In genomic region chr1:236868625-236869467, GRCh38 we compare ENCODE assay signal across 8 cellular contexts.
DNase-seq lines count a peak whose midpoint lies in the region; ATAC-seq and TF ChIP-seq lines count a peak whose summit lies in the region.

No MANE protein-coding gene starts in this region.

- ATAC-seq in CD4-positive, CD25-positive, alpha-beta regulatory T cell (ENCODE audit: low read depth in 2 of 2), result peak; percentile 42 to 58
- ATAC-seq in GM18870 (IDR thresholded peaks at IDR 0.05; ENCODE audit: unreplicated experiment) (peak; percentile 71), HG03108 (IDR thresholded peaks at IDR 0.05; ENCODE audit: unreplicated experiment) (peak; percentile 60), heart left ventricle (no peak)
- peak; percentile 63 to 64 for ATAC-seq in activated T-cell treated with anti-CD3 and anti-CD28 coated beads, Interleukin-2, amount 50 U/mL, for 72 hours (replicated peaks in 1 of 2)

- 93 to 97% (median 94%) methylated on average over 6 of the region's 6 CpGs for WGBS in heart left ventricle, 4 donors

- H3K27me3 Mint-ChIP-seq in CD4-positive, CD25-positive, alpha-beta regulatory T cell, result no peaks in the 10 kb centered on the region
- no peaks in the 10 kb centered on the region for H3K27me3 Mint-ChIP-seq in activated T-cell treated with anti-CD3 and anti-CD28 coated beads, Interleukin-2, amount 50 U/mL, for 72 hours (ENCODE audit: low read depth)

- H3K36me3 Mint-ChIP-seq in CD4-positive, CD25-positive, alpha-beta regulatory T cell, result peaks cover 60% of the 10 kb centered on the region
- peaks cover 2 to 17% of the 10 kb centered on the region in 2 donors for H3K36me3 Mint-ChIP-seq in activated T-cell treated with anti-CD3 and anti-CD28 coated beads, Interleukin-2, amount 50 U/mL, for 72 hours (ENCODE audit: insufficient read depth in 2 of 2)

- peaks cover 0 to 13% (median 8%) of the 10 kb centered on the region in 4 donors for H3K4me1 Mint-ChIP-seq in CD4-positive, CD25-positive, alpha-beta regulatory T cell
- H3K4me1 Mint-ChIP-seq in activated T-cell treated with anti-CD3 and anti-CD28 coated beads, Interleukin-2, amount 50 U/mL, for 72 hours (ENCODE audit: low read depth), result peaks cover 9% of the 10 kb centered on the region

- no peak overlapping the region for H3K4me3 ChIP-seq in CD4-positive, CD25-positive, alpha-beta regulatory T cell (ENCODE audit: low read depth, low read length)
- H3K4me3 ChIP-seq in heart left ventricle, result no peak overlapping the region

- H3K36me3 ChIP-seq in CD4-positive, CD25-positive, alpha-beta regulatory T cell (ENCODE audit: control insufficient read depth, insufficient read depth, low read length), result peaks cover 34% of the 10 kb centered on the region
- peaks cover 0 to 78% (median 34%) of the 10 kb centered on the region in 9 donors for H3K36me3 ChIP-seq in heart left ventricle

- no peak overlapping the region for H3K27ac Mint-ChIP-seq in CD4-positive, CD25-positive, alpha-beta regulatory T cell
- H3K27ac Mint-ChIP-seq in activated T-cell treated with anti-CD3 and anti-CD28 coated beads, Interleukin-2, amount 50 U/mL, for 72 hours, result no peak overlapping the region

- H3K4me1 ChIP-seq in CD4-positive, CD25-positive, alpha-beta regulatory T cell (ENCODE audit: control insufficient read depth, insufficient read depth, low read length, poor library complexity, severe bottlenecking), result no peaks in the 10 kb centered on the region
- peaks cover 0 to 39% (median 12%) of the 10 kb centered on the region in 12 donors for H3K4me1 ChIP-seq in heart left ventricle

- intact Hi-C loops in heart left ventricle (cut with DNase I), result loop anchor here in 3 of 10 donors (2.0 to 10.0 kb wide), 4 partner anchors 52 to 264 kb away; partner anchors contain the start of genes HEATR1 (in 1 of the 3) and MTR (in 1 of the 3)
- intact Hi-C loops in posterior vena cava (cut with DNase I), result loop anchor here in 1 of 2 donors (10.0 kb wide), 1 partner anchor 764 kb away; no protein-coding TSS in a partner anchor

- H3K27ac ChIP-seq in CD4-positive, CD25-positive, alpha-beta regulatory T cell (ENCODE audit: insufficient read depth, low read length, poor library complexity, severe bottlenecking), result no peak overlapping the region
- no peak overlapping the region for H3K27ac ChIP-seq in heart left ventricle

- H3K9me3 ChIP-seq in CD4-positive, CD25-positive, alpha-beta regulatory T cell (ENCODE audit: control insufficient read depth in 2 of 2, low read length in 2 of 2), result no peaks in the 10 kb centered on the region
- H3K9me3 ChIP-seq in heart left ventricle, result peaks cover 0 to 5% (median 0%) of the 10 kb centered on the region in 12 donors

- no peak for TF ChIP-seq POLR2A in heart left ventricle (IDR thresholded peaks at IDR 0.05)

- no peak overlapping the region for H3K4me3 Mint-ChIP-seq in CD4-positive, CD25-positive, alpha-beta regulatory T cell
- no peak overlapping the region for H3K4me3 Mint-ChIP-seq in activated T-cell treated with anti-CD3 and anti-CD28 coated beads, Interleukin-2, amount 50 U/mL, for 72 hours

- DNase-seq in CD4-positive, CD25-positive, alpha-beta regulatory T cell, result peak; percentile 12 to 76 (median 48)
- peak; percentile 7 for DNase-seq in NOMO-1 treated with dmso at 0.1 percent for 144 hours (lab: John Stamatoyannopoulos, UW; ENCODE audit: unreplicated experiment)
- DNase-seq in activated T-cell treated with anti-CD3 and anti-CD28 coated beads, Interleukin-2, amount 50 U/mL, for 72 hours, result peak; percentile 35 to 38
- DNase-seq in heart left ventricle, result no peak
- peak; percentile 11 to 21 for DNase-seq in stimulated activated CD4-positive, alpha-beta T cell treated with anti-CD3 and anti-CD28 coated beads, Interleukin-15, amount 100 ng/mL, for 48 hours (ENCODE audit: low read depth in 2 of 2)
- DNase-seq in posterior vena cava (ENCODE audit: low spot score), result no peak

- TF ChIP-seq CTCF in heart left ventricle (IDR thresholded peaks at IDR 0.05), result peak; percentile 63 to 91 (median 78)

- H3K9me3 Mint-ChIP-seq in CD4-positive, CD25-positive, alpha-beta regulatory T cell, result no peaks in the 10 kb centered on the region
- H3K9me3 Mint-ChIP-seq in activated T-cell treated with anti-CD3 and anti-CD28 coated beads, Interleukin-2, amount 50 U/mL, for 72 hours, result no peaks in the 10 kb centered on the region

- H3K27me3 ChIP-seq in CD4-positive, CD25-positive, alpha-beta regulatory T cell (ENCODE audit: control insufficient read depth, insufficient read depth, low read length), result no peaks in the 10 kb centered on the region
- H3K27me3 ChIP-seq in heart left ventricle, result no peaks in the 10 kb centered on the region

Comparison
In these comparisons a context has a peak if more than half of its experiments do, and no peak if none do; other contexts are left out.
1. ATAC-seq: peak in CD4-positive, CD25-positive, alpha-beta regulatory T cell (2 of 2), GM18870 (single experiment), HG03108 (single experiment) and activated T-cell treated with anti-CD3 and anti-CD28 coated beads, Interleukin-2, amount 50 U/mL, for 72 hours (2 of 2); none in heart left ventricle (0 of 4).
2. DNase-seq: peak in CD4-positive, CD25-positive, alpha-beta regulatory T cell (3 of 3), NOMO-1 treated with dmso at 0.1 percent for 144 hours (single experiment), activated T-cell treated with anti-CD3 and anti-CD28 coated beads, Interleukin-2, amount 50 U/mL, for 72 hours (2 of 2) and stimulated activated CD4-positive, alpha-beta T cell treated with anti-CD3 and anti-CD28 coated beads, Interleukin-15, amount 100 ng/mL, for 48 hours (2 of 2); none in heart left ventricle (0 of 5) and posterior vena cava (single experiment).